ENCODE assay signal across 25 cellular contexts in the genomic region with DNA sequence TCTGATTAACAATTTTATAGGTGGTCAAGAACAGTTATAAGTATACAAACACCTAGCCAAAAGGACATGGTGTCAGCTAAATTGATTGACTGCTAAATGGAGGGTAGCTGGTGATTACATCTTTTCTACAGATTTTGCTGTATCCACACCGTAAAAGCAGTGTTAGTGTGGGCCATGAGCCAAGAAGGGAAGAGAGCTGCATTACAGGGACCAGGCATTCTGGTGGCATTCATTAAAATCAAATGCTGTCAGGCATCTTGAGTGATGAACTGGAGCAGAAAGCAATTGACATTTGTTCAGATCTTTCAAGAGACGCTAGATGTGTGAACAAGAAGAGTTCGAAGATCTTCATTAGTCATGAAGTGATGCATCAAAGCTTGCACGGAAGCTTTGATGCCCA.
"Had no signal": no experiment of that assay in that cellular context is flagged by ENCODE, and none has a peak within 500 bp of the region (broad histone marks: within the 10 kb centered on the region; RNA-seq: fewer than 3 reads in every experiment).

No MANE protein-coding gene starts in this region.

- H3K27ac ChIP-seq: left lung, lower lobe of right lung, neural progenitor cell, neutrophil, parathyroid adenoma, psoas muscle, right atrium auricular region, right lobe of liver, tibial nerve, uterus had no signal

- ATAC-seq: left colon; left lung; lower lobe of right lung; naive thymus-derived CD8-positive, alpha-beta T cell; psoas muscle; right lobe of liver; stimulated activated memory B cell treated with anti-CD40 and anti-IgM and Interleukin-4, amounts not matched to agents 10 μg/mL and 1 μg/mL and 100 μg/mL, for 72 hours; stimulated activated naive CD8-positive, alpha-beta T cell treated with anti-CD3 and anti-CD28 coated beads, Interleukin-15, amount 100 ng/mL, for 72 hours had no signal

- DNase-seq: immature natural killer cell; kidney; left colon; left lung; lower lobe of right lung; mammary epithelial cell; mesenchymal stem cell; naive thymus-derived CD8-positive, alpha-beta T cell; occipital lobe; psoas muscle; right lobe of liver; stimulated activated CD4-positive, alpha-beta T cell treated with anti-CD3 and anti-CD28 coated beads, Interleukin-1b, Interleukin-23, amount 100 ng/mL, for 48 hours; stimulated activated CD4-positive, alpha-beta T cell treated with anti-CD3 and anti-CD28 coated beads, Interleukin-2, amount 100 ng/mL, for 48 hours; stimulated activated CD4-positive, alpha-beta T cell treated with anti-CD3 and anti-CD28 coated beads, Interleukin-4, amount 100 ng/mL, for 4 hours; stimulated activated CD8-positive, alpha-beta memory T cell treated with anti-CD3 and anti-CD28 coated beads, Interleukin-4, amount 100 ng/mL, for 48 hours; stimulated activated naive CD4-positive, alpha-beta T cell treated with Interleukin-2 at 50 U/mL for 16 hours; stimulated activated naive CD8-positive, alpha-beta T cell treated with anti-CD3 and anti-CD28 coated beads, Interleukin-15, amount 100 ng/mL, for 72 hours; substantia nigra; uterus had no signal
